1 cellular context compared by ENCODE assay signal in the genomic region with DNA sequence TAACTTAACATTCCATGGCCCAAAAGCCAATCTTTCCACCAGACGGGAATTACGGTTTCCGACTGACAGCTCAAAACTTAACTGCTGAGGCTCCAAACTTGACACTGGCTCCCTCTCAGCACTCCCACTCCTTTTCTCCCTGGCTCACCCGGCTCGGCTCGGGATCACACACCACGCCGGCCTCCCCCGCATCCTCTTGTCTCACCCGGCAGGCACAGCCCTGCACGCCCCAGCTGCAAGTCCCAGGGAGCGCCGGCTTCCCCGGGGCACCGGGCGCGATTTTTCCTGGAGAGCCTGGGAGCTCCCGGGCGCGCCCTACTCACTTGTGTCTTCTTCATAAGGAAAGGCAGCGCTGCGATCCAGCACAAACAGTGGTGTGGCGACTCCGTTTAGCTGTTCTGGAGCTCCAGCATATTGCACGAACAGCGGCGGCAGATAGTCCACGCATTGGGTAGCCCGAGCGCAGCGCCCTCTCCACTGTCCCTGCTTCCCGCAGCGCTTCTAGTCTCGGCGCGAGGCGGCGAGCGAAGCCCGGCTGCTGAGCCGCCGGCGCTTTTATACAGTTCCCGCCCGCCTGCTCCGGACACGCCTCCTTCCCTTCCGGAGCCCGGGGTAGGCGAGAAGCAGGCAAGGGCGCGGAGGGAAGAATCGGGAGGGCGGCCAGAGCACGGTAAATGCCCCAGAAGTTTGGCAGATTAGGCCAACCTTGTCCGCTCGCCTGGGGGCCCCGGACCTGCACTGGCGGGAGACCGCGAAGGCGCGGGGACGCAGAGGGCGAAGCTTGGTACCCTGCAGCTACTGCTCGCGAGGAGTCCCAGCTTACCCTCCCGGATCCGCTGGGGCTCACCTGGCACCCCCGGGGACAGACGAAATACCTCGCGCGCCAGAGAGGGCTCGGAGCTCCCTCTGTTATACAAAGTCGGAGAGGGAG.
A peak's percentile ranks its signal among the peaks of the same experiment; 100 is the strongest.
TF ChIP-seq lines count a peak whose summit lies in the region.

A gene with protein sequence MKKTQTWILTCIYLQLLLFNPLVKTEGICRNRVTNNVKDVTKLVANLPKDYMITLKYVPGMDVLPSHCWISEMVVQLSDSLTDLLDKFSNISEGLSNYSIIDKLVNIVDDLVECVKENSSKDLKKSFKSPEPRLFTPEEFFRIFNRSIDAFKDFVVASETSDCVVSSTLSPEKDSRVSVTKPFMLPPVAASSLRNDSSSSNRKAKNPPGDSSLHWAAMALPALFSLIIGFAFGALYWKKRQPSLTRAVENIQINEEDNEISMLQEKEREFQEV (minus strand): TSS at position 531 of the 931 bp plus-strand sequence. CDS start 193 bp downstream, at position 338.

TF ChIP-seq in HEK293, 187 proteins besides CTCF, POLR2A, EP300 and RAD21 (continued from another document and continues in another):
- TF ChIP-seq, protein P1, sequence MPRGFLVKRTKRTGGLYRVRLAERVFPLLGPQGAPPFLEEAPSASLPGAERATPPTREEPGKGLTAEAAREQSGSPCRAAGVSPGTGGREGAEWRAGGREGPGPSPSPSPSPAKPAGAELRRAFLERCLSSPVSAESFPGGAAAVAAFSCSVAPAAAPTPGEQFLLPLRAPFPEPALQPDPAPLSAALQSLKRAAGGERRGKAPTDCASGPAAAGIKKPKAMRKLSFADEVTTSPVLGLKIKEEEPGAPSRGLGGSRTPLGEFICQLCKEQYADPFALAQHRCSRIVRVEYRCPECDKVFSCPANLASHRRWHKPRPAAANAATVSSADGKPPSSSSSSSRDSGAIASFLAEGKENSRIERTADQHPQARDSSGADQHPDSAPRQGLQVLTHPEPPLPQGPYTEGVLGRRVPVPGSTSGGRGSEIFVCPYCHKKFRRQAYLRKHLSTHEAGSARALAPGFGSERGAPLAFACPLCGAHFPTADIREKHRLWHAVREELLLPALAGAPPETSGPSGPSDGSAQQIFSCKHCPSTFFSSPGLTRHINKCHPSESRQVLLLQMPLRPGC (tag by site-specific recombination; IDR thresholded peaks at IDR 0.05): no peak
- TF ChIP-seq, protein P2, sequence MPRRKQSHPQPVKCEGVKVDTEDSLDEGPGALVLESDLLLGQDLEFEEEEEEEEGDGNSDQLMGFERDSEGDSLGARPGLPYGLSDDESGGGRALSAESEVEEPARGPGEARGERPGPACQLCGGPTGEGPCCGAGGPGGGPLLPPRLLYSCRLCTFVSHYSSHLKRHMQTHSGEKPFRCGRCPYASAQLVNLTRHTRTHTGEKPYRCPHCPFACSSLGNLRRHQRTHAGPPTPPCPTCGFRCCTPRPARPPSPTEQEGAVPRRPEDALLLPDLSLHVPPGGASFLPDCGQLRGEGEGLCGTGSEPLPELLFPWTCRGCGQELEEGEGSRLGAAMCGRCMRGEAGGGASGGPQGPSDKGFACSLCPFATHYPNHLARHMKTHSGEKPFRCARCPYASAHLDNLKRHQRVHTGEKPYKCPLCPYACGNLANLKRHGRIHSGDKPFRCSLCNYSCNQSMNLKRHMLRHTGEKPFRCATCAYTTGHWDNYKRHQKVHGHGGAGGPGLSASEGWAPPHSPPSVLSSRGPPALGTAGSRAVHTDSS (tag by site-specific recombination; IDR thresholded peaks at IDR 0.05): no peak
- TF ChIP-seq, protein P3, sequence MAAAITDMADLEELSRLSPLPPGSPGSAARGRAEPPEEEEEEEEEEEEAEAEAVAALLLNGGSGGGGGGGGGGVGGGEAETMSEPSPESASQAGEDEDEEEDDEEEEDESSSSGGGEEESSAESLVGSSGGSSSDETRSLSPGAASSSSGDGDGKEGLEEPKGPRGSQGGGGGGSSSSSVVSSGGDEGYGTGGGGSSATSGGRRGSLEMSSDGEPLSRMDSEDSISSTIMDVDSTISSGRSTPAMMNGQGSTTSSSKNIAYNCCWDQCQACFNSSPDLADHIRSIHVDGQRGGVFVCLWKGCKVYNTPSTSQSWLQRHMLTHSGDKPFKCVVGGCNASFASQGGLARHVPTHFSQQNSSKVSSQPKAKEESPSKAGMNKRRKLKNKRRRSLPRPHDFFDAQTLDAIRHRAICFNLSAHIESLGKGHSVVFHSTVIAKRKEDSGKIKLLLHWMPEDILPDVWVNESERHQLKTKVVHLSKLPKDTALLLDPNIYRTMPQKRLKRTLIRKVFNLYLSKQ (tag by site-specific recombination; IDR thresholded peaks at IDR 0.05; ENCODE audit: borderline replicate concordance): no peak
- no peak for TF ChIP-seq OVOL3 (tag by site-specific recombination; IDR thresholded peaks at IDR 0.05)
- TF ChIP-seq, protein P4, sequence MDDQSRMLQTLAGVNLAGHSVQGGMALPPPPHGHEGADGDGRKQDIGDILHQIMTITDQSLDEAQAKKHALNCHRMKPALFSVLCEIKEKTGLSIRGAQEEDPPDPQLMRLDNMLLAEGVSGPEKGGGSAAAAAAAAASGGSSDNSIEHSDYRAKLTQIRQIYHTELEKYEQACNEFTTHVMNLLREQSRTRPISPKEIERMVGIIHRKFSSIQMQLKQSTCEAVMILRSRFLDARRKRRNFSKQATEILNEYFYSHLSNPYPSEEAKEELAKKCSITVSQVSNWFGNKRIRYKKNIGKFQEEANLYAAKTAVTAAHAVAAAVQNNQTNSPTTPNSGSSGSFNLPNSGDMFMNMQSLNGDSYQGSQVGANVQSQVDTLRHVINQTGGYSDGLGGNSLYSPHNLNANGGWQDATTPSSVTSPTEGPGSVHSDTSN (CRISPR knock-in tag; IDR thresholded peaks at IDR 0.05): no peak
- peak; percentile 75; the same call in 1 of the 2 replicates for TF ChIP-seq ZEB2 (tag by site-specific recombination; IDR thresholded peaks at IDR 0.05)
- TF ChIP-seq KLF16 (tag by site-specific recombination; IDR thresholded peaks at IDR 0.05): peak; percentile 67; the same call in 1 of the 2 replicates
- TF ChIP-seq ZNF600 (tag by site-specific recombination; IDR thresholded peaks at IDR 0.05): peak; percentile 91
- TF ChIP-seq ZNF274 (IDR thresholded peaks at IDR 0.05; ENCODE audit: low read length): no peak
- TF ChIP-seq ZNF274 (tag by site-specific recombination; IDR thresholded peaks at IDR 0.05; ENCODE audit: borderline replicate concordance): no peak
- TF ChIP-seq ZNF560 (tag by site-specific recombination; IDR thresholded peaks at IDR 0.05; ENCODE audit: borderline replicate concordance): no peak
- TF ChIP-seq ZNF214 (tag by site-specific recombination; IDR thresholded peaks at IDR 0.05; ENCODE audit: borderline replicate concordance): no peak
- TF ChIP-seq, protein P5, sequence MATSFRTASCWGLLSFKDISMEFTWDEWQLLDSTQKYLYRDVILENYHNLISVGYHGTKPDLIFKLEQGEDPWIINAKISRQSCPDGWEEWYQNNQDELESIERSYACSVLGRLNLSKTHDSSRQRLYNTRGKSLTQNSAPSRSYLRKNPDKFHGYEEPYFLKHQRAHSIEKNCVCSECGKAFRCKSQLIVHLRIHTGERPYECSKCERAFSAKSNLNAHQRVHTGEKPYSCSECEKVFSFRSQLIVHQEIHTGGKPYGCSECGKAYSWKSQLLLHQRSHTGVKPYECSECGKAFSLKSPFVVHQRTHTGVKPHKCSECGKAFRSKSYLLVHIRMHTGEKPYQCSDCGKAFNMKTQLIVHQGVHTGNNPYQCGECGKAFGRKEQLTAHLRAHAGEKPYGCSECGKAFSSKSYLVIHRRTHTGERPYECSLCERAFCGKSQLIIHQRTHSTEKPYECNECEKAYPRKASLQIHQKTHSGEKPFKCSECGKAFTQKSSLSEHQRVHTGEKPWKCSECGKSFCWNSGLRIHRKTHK (tag by site-specific recombination; IDR thresholded peaks at IDR 0.05): no peak
- no peak for TF ChIP-seq ZNF701 (tag by site-specific recombination; IDR thresholded peaks at IDR 0.05)
- TF ChIP-seq ZNF169 (tag by site-specific recombination; IDR thresholded peaks at IDR 0.05): no peak
- TF ChIP-seq ZNF510 (tag by site-specific recombination; IDR thresholded peaks at IDR 0.05; ENCODE audit: insufficient replicate concordance): no peak
- TF ChIP-seq ZFP3 (tag by site-specific recombination; IDR thresholded peaks at IDR 0.05; ENCODE audit: low read depth): no peak
- TF ChIP-seq ZNF433 (tag by site-specific recombination; IDR thresholded peaks at IDR 0.05; ENCODE audit: low read depth): no peak
- peak; percentile 60 for TF ChIP-seq SP2 (tag by site-specific recombination; IDR thresholded peaks at IDR 0.05)
- TF ChIP-seq, protein P6, sequence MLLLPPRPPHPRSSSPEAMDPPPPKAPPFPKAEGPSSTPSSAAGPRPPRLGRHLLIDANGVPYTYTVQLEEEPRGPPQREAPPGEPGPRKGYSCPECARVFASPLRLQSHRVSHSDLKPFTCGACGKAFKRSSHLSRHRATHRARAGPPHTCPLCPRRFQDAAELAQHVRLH (tag by site-specific recombination; IDR thresholded peaks at IDR 0.05): no peak; the same call in none of the 2 replicates
- no peak for TF ChIP-seq ZNF138 (tag by site-specific recombination; IDR thresholded peaks at IDR 0.05; ENCODE audit: borderline replicate concordance)
- no peak for TF ChIP-seq TRIM28 (IDR thresholded peaks at IDR 0.05; ENCODE audit: borderline replicate concordance, low read length)
- TF ChIP-seq ZNF404 (tag by site-specific recombination; IDR thresholded peaks at IDR 0.05): no peak
- peak; percentile 65; the same call in 1 of the 2 replicates for TF ChIP-seq KLF8 (tag by site-specific recombination; IDR thresholded peaks at IDR 0.05)
- TF ChIP-seq ZNF423 (tag by site-specific recombination; IDR thresholded peaks at IDR 0.05): no peak
- no peak for TF ChIP-seq ZNF175 (tag by site-specific recombination; IDR thresholded peaks at IDR 0.05)
- TF ChIP-seq BCL11A (tag by site-specific recombination; IDR thresholded peaks at IDR 0.05; ENCODE audit: low read depth): no peak
- TF ChIP-seq, protein P7, sequence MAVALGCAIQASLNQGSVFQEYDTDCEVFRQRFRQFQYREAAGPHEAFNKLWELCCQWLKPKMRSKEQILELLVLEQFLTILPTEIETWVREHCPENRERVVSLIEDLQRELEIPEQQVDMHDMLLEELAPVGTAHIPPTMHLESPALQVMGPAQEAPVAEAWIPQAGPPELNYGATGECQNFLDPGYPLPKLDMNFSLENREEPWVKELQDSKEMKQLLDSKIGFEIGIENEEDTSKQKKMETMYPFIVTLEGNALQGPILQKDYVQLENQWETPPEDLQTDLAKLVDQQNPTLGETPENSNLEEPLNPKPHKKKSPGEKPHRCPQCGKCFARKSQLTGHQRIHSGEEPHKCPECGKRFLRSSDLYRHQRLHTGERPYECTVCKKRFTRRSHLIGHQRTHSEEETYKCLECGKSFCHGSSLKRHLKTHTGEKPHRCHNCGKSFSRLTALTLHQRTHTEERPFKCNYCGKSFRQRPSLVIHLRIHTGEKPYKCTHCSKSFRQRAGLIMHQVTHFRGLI (tag by site-specific recombination; IDR thresholded peaks at IDR 0.05): peak; percentile 80
- TF ChIP-seq HOXD13 (CRISPR knock-in tag; IDR thresholded peaks at IDR 0.05; ENCODE audit: borderline replicate concordance): no peak
- TF ChIP-seq, protein P8, sequence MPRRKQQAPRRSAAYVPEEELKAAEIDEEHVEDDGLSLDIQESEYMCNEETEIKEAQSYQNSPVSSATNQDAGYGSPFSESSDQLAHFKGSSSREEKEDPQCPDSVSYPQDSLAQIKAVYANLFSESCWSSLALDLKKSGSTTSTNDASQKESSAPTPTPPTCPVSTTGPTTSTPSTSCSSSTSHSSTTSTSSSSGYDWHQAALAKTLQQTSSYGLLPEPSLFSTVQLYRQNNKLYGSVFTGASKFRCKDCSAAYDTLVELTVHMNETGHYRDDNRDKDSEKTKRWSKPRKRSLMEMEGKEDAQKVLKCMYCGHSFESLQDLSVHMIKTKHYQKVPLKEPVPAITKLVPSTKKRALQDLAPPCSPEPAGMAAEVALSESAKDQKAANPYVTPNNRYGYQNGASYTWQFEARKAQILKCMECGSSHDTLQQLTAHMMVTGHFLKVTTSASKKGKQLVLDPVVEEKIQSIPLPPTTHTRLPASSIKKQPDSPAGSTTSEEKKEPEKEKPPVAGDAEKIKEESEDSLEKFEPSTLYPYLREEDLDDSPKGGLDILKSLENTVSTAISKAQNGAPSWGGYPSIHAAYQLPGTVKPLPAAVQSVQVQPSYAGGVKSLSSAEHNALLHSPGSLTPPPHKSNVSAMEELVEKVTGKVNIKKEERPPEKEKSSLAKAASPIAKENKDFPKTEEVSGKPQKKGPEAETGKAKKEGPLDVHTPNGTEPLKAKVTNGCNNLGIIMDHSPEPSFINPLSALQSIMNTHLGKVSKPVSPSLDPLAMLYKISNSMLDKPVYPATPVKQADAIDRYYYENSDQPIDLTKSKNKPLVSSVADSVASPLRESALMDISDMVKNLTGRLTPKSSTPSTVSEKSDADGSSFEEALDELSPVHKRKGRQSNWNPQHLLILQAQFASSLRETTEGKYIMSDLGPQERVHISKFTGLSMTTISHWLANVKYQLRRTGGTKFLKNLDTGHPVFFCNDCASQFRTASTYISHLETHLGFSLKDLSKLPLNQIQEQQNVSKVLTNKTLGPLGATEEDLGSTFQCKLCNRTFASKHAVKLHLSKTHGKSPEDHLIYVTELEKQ (tag by site-specific recombination; IDR thresholded peaks at IDR 0.05; ENCODE audit: borderline replicate concordance): no peak
- no peak for TF ChIP-seq ZNF350 (tag by site-specific recombination; IDR thresholded peaks at IDR 0.05)
- TF ChIP-seq, protein P9, sequence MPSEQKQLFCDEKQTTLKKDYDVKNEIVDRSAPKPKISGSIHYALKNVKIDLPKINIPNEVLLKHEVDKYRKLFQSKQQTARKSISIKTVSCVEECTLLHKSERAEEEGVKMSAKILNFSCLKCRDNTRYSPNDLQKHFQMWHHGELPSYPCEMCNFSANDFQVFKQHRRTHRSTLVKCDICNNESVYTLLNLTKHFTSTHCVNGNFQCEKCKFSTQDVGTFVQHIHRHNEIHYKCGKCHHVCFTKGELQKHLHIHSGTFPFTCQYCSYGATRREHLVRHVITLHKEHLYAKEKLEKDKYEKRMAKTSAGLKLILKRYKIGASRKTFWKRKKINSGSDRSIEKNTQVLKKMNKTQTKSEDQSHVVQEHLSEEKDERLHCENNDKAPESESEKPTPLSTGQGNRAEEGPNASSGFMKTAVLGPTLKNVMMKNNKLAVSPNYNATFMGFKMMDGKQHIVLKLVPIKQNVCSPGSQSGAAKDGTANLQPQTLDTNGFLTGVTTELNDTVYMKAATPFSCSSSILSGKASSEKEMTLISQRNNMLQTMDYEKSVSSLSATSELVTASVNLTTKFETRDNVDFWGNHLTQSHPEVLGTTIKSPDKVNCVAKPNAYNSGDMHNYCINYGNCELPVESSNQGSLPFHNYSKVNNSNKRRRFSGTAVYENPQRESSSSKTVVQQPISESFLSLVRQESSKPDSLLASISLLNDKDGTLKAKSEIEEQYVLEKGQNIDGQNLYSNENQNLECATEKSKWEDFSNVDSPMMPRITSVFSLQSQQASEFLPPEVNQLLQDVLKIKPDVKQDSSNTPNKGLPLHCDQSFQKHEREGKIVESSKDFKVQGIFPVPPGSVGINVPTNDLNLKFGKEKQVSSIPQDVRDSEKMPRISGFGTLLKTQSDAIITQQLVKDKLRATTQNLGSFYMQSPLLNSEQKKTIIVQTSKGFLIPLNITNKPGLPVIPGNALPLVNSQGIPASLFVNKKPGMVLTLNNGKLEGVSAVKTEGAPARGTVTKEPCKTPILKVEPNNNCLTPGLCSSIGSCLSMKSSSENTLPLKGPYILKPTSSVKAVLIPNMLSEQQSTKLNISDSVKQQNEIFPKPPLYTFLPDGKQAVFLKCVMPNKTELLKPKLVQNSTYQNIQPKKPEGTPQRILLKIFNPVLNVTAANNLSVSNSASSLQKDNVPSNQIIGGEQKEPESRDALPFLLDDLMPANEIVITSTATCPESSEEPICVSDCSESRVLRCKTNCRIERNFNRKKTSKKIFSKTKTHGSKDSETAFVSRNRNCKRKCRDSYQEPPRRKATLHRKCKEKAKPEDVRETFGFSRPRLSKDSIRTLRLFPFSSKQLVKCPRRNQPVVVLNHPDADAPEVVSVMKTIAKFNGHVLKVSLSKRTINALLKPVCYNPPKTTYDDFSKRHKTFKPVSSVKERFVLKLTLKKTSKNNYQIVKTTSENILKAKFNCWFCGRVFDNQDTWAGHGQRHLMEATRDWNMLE (tag by site-specific recombination; conservative IDR thresholded peaks at IDR 0.05; ENCODE audit: low read depth): 0 out of 2 replicates have a peak, but pooled peaks have one; percentile 25
- TF ChIP-seq EGR2 (tag by site-specific recombination; IDR thresholded peaks at IDR 0.05; ENCODE audit: low read depth): peak; percentile 90
- no peak for TF ChIP-seq ZFP69B (tag by site-specific recombination; IDR thresholded peaks at IDR 0.05)
- peak; percentile 82 for TF ChIP-seq ZNF660 (tag by site-specific recombination; IDR thresholded peaks at IDR 0.05)
